In genomic region chr10:86254081-86254480, GRCh38 we compare ENCODE assay signal across 11 cellular contexts.
"Had no signal": no experiment of that assay in that cellular context is flagged by ENCODE, and none has a peak within 500 bp of the region (broad histone marks: within the 10 kb centered on the region; RNA-seq: fewer than 3 reads in every experiment).

No MANE protein-coding gene starts in this region.

- H3K27me3 ChIP-seq: hepatocyte, pancreas, testis had no signal

- DNase-seq: activated CD4-positive, alpha-beta memory T cell treated with anti-CD3 and anti-CD28 coated beads, Interleukin-2, amount 10 ng/mL, durations not matched to agents 7 days and 5 days; activated CD4-positive, alpha-beta T cell treated with anti-CD3 and anti-CD28 coated beads for 1 hour; activated naive CD4-positive, alpha-beta T cell treated with anti-CD3 and anti-CD28 coated beads for 36 hours; central memory CD4-positive, alpha-beta T cell; effector memory CD8-positive, alpha-beta T cell; kidney; stimulated activated CD4-positive, alpha-beta T cell treated with anti-CD3 and anti-CD28 coated beads, Interleukin-4, amount 100 ng/mL, for 24 hours; stimulated activated naive CD8-positive, alpha-beta T cell treated with anti-CD3 and anti-CD28 coated beads, Interleukin-15, amount 100 ng/mL, for 72 hours; testis had no signal

- ATAC-seq: effector memory CD8-positive, alpha-beta T cell; stimulated activated naive CD8-positive, alpha-beta T cell treated with anti-CD3 and anti-CD28 coated beads, Interleukin-15, amount 100 ng/mL, for 72 hours had no signal

- H3K27ac ChIP-seq: hepatocyte, pancreas, testis had no signal

- H3K9me3 ChIP-seq: pancreas, testis had no signal

- H3K4me2 ChIP-seq: hepatocyte had no signal

- H3K79me2 ChIP-seq: hepatocyte had no signal

- H3K4me3 ChIP-seq: hepatocyte, pancreas, testis had no signal

- H2AFZ ChIP-seq: hepatocyte had no signal

- H3K36me3 ChIP-seq: pancreas had no signal

- H3K4me1 ChIP-seq: pancreas, testis had no signal
